13 cellular contexts compared by ENCODE assay signal in the genomic region with DNA sequence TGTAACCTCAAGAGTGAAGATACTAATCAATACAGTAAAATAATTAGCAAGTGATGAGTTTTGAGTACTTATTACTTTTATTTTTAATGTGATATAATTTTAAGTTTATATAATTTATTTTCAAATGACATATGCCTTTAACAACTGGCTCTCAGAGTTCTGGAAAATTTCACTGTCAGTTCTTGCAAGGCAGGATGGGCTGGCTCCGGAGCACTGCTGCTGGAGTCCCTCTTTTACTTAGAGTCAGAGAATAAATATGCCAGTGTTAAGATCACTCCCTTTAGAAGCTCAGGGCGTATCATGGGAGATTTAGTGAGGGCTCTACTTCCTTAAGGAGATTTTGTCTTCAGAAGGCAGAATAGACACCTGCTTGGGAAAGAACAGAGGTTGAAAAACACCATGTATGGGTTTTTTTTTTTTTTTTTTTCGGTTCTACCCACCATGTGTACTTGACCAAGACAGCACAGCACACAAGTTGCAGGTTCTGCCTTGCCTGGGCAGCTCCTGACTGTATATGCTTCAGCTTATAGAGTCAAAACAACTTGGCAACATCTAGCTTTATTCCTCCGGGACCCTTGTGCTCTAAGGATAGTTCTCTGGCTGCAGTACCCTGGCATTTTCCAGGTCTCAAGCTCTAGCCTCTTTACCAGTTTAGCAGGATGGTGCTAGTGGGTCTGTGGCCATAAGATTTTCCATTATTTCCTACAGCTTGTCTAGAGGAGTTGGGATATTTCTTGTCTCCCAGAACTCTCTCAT. TPM values are rescaled to one million over a fixed set of nuclear protein-coding genes. Genes with fewer than 3 reads are reported as not detected.
DNase-seq lines count a peak whose midpoint lies in the region; ATAC-seq and TF ChIP-seq lines count a peak whose summit lies in the region.
"Had no signal": no experiment of that assay in that cellular context is flagged by ENCODE, and none has a peak within 500 bp of the region (broad histone marks: within the 10 kb centered on the region; RNA-seq: fewer than 3 reads in every experiment).

No MANE protein-coding gene starts in this region.

- H3K27ac ChIP-seq in WERI-Rb-1 (no peak overlapping the region), prostate gland (peak overlapping the region; percentile 10 to 46)

- H3K27me3 ChIP-seq in WERI-Rb-1 (ENCODE audit: insufficient read depth, low read depth, severe bottlenecking), result no peaks in the 10 kb centered on the region
- H3K27me3 ChIP-seq in prostate gland (replicated peaks; ENCODE audit: insufficient read depth), result no peaks in the 10 kb centered on the region

- no peak for TF ChIP-seq POLR2A in prostate gland (IDR thresholded peaks at IDR 0.05)

- H3K9me3 ChIP-seq in WERI-Rb-1 (ENCODE audit: severe bottlenecking) (no peaks in the 10 kb centered on the region), prostate gland (no peaks in the 10 kb centered on the region)

- intact Hi-C loops in prostate gland (cut with DNase I), result loop anchor here (5.0 kb wide), 1 partner anchor 47 kb away; no protein-coding TSS in a partner anchor

- 56% methylated on average over 4 of the region's 4 CpGs for WGBS in prostate gland

- TF ChIP-seq CTCF in GM13977 (IDR thresholded peaks at IDR 0.05; ENCODE audit: extremely low read depth, insufficient read depth, missing control alignments) (no peak), WERI-Rb-1 (IDR thresholded peaks at IDR 0.05; ENCODE audit: low read depth, low read length) (no peak), prostate gland (IDR thresholded peaks at IDR 0.05) (no peak)

- peak; percentile 53 for ATAC-seq in HG02588 (IDR thresholded peaks at IDR 0.05; ENCODE audit: unreplicated experiment)
- ATAC-seq in HG03280 (IDR thresholded peaks at IDR 0.05; ENCODE audit: unreplicated experiment), result no peak
- no peak for ATAC-seq in HG03520 (IDR thresholded peaks at IDR 0.05; ENCODE audit: unreplicated experiment)
- ATAC-seq: Panc1 had no signal

- H3K36me3 ChIP-seq in WERI-Rb-1 (no peaks in the 10 kb centered on the region), prostate gland (no peaks in the 10 kb centered on the region)

- DNase-seq in GM13977 (ENCODE audit: low spot score) (peak; percentile 45), WERI-Rb-1 (peak; percentile 8), prostate gland (ENCODE audit: low spot score) (no peak), NCI-H146 treated with DMSO at 0.1 percent for 48 hours (lab: John Stamatoyannopoulos, UW; ENCODE audit: unreplicated experiment) (no peak), NCI-H345 treated with DMSO at 0.1 percent for 48 hours (lab: John Stamatoyannopoulos, UW; ENCODE audit: unreplicated experiment) (no peak)
- DNase-seq: activated T-cell treated with anti-CD3 and anti-CD28 coated beads, Interleukin-2, amount 50 U/mL, for 1 hour; mesendoderm; NCI-H2081 treated with DMSO at 0.1 percent for 48 hours had no signal

- no peak overlapping the region for H3K4me3 ChIP-seq in WERI-Rb-1 (ENCODE audit: low read depth, low read length)
- no peak overlapping the region for H3K4me3 ChIP-seq in prostate gland

- H3K4me1 ChIP-seq in prostate gland (replicated peaks), result no peaks in the 10 kb centered on the region

- in situ Hi-C loops in GM13977 (cut with MboI; ENCODE audit: low pct_unique_long_range_greater_than_20kb, low sequenced_read_pairs, unreplicated experiment), result no loop called here

RNA-seq across cellular contexts. Expression of gene FMOD, which starts 29.7 kb away (rescaled TPM):
- 10 to 100 TPM; 40.8 to 95.9 TPM for total RNA-seq in prostate gland
- total RNA-seq: astrocyte had no signal

Comparison
In these comparisons a context has a peak if more than half of its experiments do, and no peak if none do; other contexts are left out.
1. DNase-seq: peak in GM13977 (single experiment) and WERI-Rb-1 (single experiment); none in prostate gland (single experiment), NCI-H146 treated with DMSO at 0.1 percent for 48 hours (single experiment) and NCI-H345 treated with DMSO at 0.1 percent for 48 hours (single experiment).